Comparison of ENCODE assay signal across 25 cellular contexts in the genomic region with DNA sequence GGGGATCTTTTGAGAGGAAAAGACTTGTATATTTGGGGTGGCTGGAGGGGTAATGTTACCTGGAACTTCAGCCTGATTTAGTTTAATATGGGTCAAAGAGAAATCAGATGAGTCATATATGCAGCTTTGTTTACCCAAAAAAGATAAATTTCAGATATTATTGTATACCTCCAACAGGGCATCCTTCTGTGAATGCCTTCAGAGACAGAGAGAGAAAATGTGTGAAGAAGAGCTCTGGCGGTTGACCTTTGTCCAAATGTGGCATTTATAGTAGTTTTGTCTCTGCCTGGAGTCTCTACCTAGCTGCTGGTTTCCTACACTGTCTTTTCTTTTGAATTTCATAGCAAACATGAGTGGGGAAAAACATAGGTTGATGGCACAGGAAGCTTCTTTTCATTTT. TPM values are rescaled to one million over a fixed set of nuclear protein-coding genes. Genes with fewer than 3 reads are reported as not detected.
"Had no signal": no experiment of that assay in that cellular context is flagged by ENCODE, and none has a peak within 500 bp of the region (broad histone marks: within the 10 kb centered on the region; RNA-seq: fewer than 3 reads in every experiment).

No MANE protein-coding gene starts in this region.

- H3K27me3 ChIP-seq: left lung, ovary, sigmoid colon, spleen, suprapubic skin, tibial nerve, uterus had no signal

- H3K4me1 ChIP-seq: left lung, suprapubic skin, uterus had no signal

- H3K27ac ChIP-seq: left lung, lower lobe of right lung, ovary, sigmoid colon, spleen, suprapubic skin, uterus had no signal

- H3K36me3 Mint-ChIP-seq: stimulated activated effector memory CD8-positive, alpha-beta T cell treated with anti-CD3 and anti-CD28 coated beads, Interleukin-12 subunit alpha, Interleukin-12 subunit beta, amount 100 ng/mL, for 72 hours; type B pancreatic cell had no signal

- H3K4me1 Mint-ChIP-seq: naive thymus-derived CD8-positive, alpha-beta T cell; stimulated activated effector memory CD8-positive, alpha-beta T cell treated with anti-CD3 and anti-CD28 coated beads, Interleukin-12 subunit alpha, Interleukin-12 subunit beta, amount 100 ng/mL, for 72 hours had no signal

- H3K9me3 Mint-ChIP-seq: stimulated activated effector memory CD8-positive, alpha-beta T cell treated with anti-CD3 and anti-CD28 coated beads, Interleukin-12 subunit alpha, Interleukin-12 subunit beta, amount 100 ng/mL, for 72 hours; stimulated activated naive CD8-positive, alpha-beta T cell treated with anti-CD3 and anti-CD28 coated beads, Interleukin-15, Interleukin-2, amounts not matched to agents 100 ng/mL and 50 ng/mL, for 24 hours; type B pancreatic cell had no signal

- FAIRE-seq: keratinocyte, small intestine had no signal

- H3K27ac Mint-ChIP-seq: naive thymus-derived CD8-positive, alpha-beta T cell; nephron; progenitor cell of endocrine pancreas; stimulated activated effector memory CD8-positive, alpha-beta T cell treated with anti-CD3 and anti-CD28 coated beads, Interleukin-12 subunit alpha, Interleukin-12 subunit beta, amount 100 ng/mL, for 72 hours; stimulated activated naive CD8-positive, alpha-beta T cell treated with anti-CD3 and anti-CD28 coated beads, Interleukin-15, Interleukin-2, amounts not matched to agents 100 ng/mL and 50 ng/mL, for 24 hours; type B pancreatic cell had no signal

- H3K36me3 ChIP-seq: ovary, suprapubic skin, thoracic aorta, tibial nerve, uterus had no signal

- ATAC-seq: left colon; left lung; lower lobe of right lung; naive thymus-derived CD8-positive, alpha-beta T cell; right cardiac atrium; stimulated activated effector memory CD8-positive, alpha-beta T cell treated with anti-CD3 and anti-CD28 coated beads, Interleukin-12 subunit alpha, Interleukin-12 subunit beta, amount 100 ng/mL, for 72 hours had no signal

- H3K4me3 Mint-ChIP-seq: naive thymus-derived CD8-positive, alpha-beta T cell; nephron; stimulated activated effector memory CD8-positive, alpha-beta T cell treated with anti-CD3 and anti-CD28 coated beads, Interleukin-12 subunit alpha, Interleukin-12 subunit beta, amount 100 ng/mL, for 72 hours; stimulated activated naive CD8-positive, alpha-beta T cell treated with anti-CD3 and anti-CD28 coated beads, Interleukin-15, Interleukin-2, amounts not matched to agents 100 ng/mL and 50 ng/mL, for 24 hours; type B pancreatic cell had no signal

- H3K27me3 Mint-ChIP-seq: stimulated activated naive CD8-positive, alpha-beta T cell treated with anti-CD3 and anti-CD28 coated beads, Interleukin-15, Interleukin-2, amounts not matched to agents 100 ng/mL and 50 ng/mL, for 24 hours had no signal

- H3K9me3 ChIP-seq: left lung, lower lobe of right lung, ovary, sigmoid colon, spleen, suprapubic skin, thoracic aorta, tibial nerve, uterus had no signal

- DNase-seq: hippocampal formation; left colon; left lung; lower lobe of right lung; mammary epithelial cell; mesenchymal stem cell; naive thymus-derived CD8-positive, alpha-beta T cell; ovary; retina; right cardiac atrium; sigmoid colon; small intestine; spleen; stimulated activated CD4-positive, alpha-beta T cell treated with anti-CD3 and anti-CD28 coated beads, Interleukin-4, amount 100 ng/mL, for 24 hours; stimulated activated naive CD4-positive, alpha-beta T cell; uterus had no signal

- H3K4me3 ChIP-seq: left lung, lower lobe of right lung, ovary, spleen, suprapubic skin, tibial nerve, uterus had no signal

RNA-seq across cellular contexts. Expression of a gene that starts 21.6 kb away (rescaled TPM):
- total RNA-seq: naive thymus-derived CD8-positive, alpha-beta T cell had no signal
- polyA plus RNA-seq: keratinocyte; naive thymus-derived CD8-positive, alpha-beta T cell had no signal

RNA-seq across cellular contexts. Expression of a gene that starts 51.4 kb away (rescaled TPM):
- polyA plus RNA-seq: naive thymus-derived CD8-positive, alpha-beta T cell had no signal
